In genomic region chr7:101814081-101814995, GRCh38 we compare ENCODE assay signal across 1 cellular context.
TF ChIP-seq lines count a peak whose summit lies in the region.

No MANE protein-coding gene starts in this region.

TF ChIP-seq in HepG2, 621 proteins besides CTCF, POLR2A, EP300 and RAD21 (continued from another document and continues in another):
- TF ChIP-seq ZNF142 (CRISPR knock-in tag; IDR thresholded peaks at IDR 0.05) (no peak), ZNF558 (CRISPR knock-in tag; IDR thresholded peaks at IDR 0.05; ENCODE audit: borderline replicate concordance) (peak; percentile 46; the same call in 1 of the 2 replicates), USF2 (IDR thresholded peaks at IDR 0.05; ENCODE audit: low read depth, low read length) (no peak), USF2 (CRISPR knock-in tag; IDR thresholded peaks at IDR 0.05; ENCODE audit: borderline replicate concordance) (no peak), DNMT3B (CRISPR knock-in tag; conservative IDR thresholded peaks at IDR 0.05) (no peak), SKIL (CRISPR knock-in tag; IDR thresholded peaks at IDR 0.05; ENCODE audit: borderline replicate concordance) (peak; percentile 45; the same call in 1 of the 2 replicates), ZNF746 (CRISPR knock-in tag; IDR thresholded peaks at IDR 0.05) (peak; percentile 44; the same call in 1 of the 2 replicates), CCDC6 (CRISPR knock-in tag; IDR thresholded peaks at IDR 0.05) (peak; percentile 69; the same call in 1 of the 2 replicates), HOXA7 (CRISPR knock-in tag; IDR thresholded peaks at IDR 0.05) (no peak), TCF12 (IDR thresholded peaks at IDR 0.05) (no peak), TCF12 (CRISPR knock-in tag; IDR thresholded peaks at IDR 0.05) (no peak), FOXK2 (IDR thresholded peaks at IDR 0.05) (no peak), ZNF232 (CRISPR knock-in tag; IDR thresholded peaks at IDR 0.05; ENCODE audit: borderline replicate concordance) (no peak), PBX2 (CRISPR knock-in tag; IDR thresholded peaks at IDR 0.05) (no peak), HNRNPK (IDR thresholded peaks at IDR 0.05; ENCODE audit: low read depth, low read length, poor library complexity, severe bottlenecking) (no peak), CEBPZ (IDR thresholded peaks at IDR 0.05; ENCODE audit: low read length) (no peak), MXD1 (CRISPR knock-in tag; IDR thresholded peaks at IDR 0.05) (peak; percentile 46; the same call in 1 of the 2 replicates), ZFP41 (CRISPR knock-in tag; IDR thresholded peaks at IDR 0.05; ENCODE audit: borderline replicate concordance) (no peak), ZNF850 (CRISPR knock-in tag; conservative IDR thresholded peaks at IDR 0.05) (no peak), ESRRA (CRISPR knock-in tag; IDR thresholded peaks at IDR 0.05; ENCODE audit: low read depth) (0 out of 2 replicates have a peak, but pooled peaks have one; percentile 56), ARNT2 (CRISPR knock-in tag; IDR thresholded peaks at IDR 0.05; ENCODE audit: low read depth) (peak; percentile 88), RBM39 (IDR thresholded peaks at IDR 0.05; ENCODE audit: low read depth, low read length, poor library complexity, severe bottlenecking) (no peak), EHMT2 (IDR thresholded peaks at IDR 0.05; ENCODE audit: borderline replicate concordance, low read depth, low read length) (no peak), GMEB1 (CRISPR knock-in tag; IDR thresholded peaks at IDR 0.05; ENCODE audit: borderline replicate concordance) (0 out of 2 replicates have a peak, but pooled peaks have one; percentile 14), ZNF576 (CRISPR knock-in tag; IDR thresholded peaks at IDR 0.05) (no peak), NR2F2 (IDR thresholded peaks at IDR 0.05; ENCODE audit: borderline replicate concordance, low read depth) (no peak), ZNF280D (CRISPR knock-in tag; IDR thresholded peaks at IDR 0.05) (no peak), ETV6 (CRISPR knock-in tag; conservative IDR thresholded peaks at IDR 0.05) (0 out of 2 replicates have a peak, but pooled peaks have one; percentile 53), ZBTB49 (CRISPR knock-in tag; IDR thresholded peaks at IDR 0.05; ENCODE audit: borderline replicate concordance) (no peak), ZSCAN30 (CRISPR knock-in tag; IDR thresholded peaks at IDR 0.05) (no peak), ZNF292 (CRISPR knock-in tag; IDR thresholded peaks at IDR 0.05; ENCODE audit: borderline replicate concordance, low read depth) (no peak), HMG20B (CRISPR knock-in tag; conservative IDR thresholded peaks at IDR 0.05) (no peak)
